24 cellular contexts compared by ENCODE assay signal in genomic region chr10:80952436-80952835, GRCh38.
"Had no signal": no experiment of that assay in that cellular context is flagged by ENCODE, and none has a peak within 500 bp of the region (broad histone marks: within the 10 kb centered on the region; RNA-seq: fewer than 3 reads in every experiment).

No MANE protein-coding gene starts in this region.

- ATAC-seq: Right ventricle myocardium inferior, SK-N-SH treated with all-trans-retinoic acid at 6 μM for 48 hours had no signal

- DNase-seq: KBM-7, MG63, NCI-H1092, NCI-H1105 treated with DMSO at 0.1 percent for 48 hours, NCI-H1417 treated with DMSO at 0.1 percent for 48 hours, NCI-H146, NCI-H1694 treated with DMSO at 0.1 percent for 48 hours, NCI-H1930, NCI-H2081, NCI-H2171, NCI-H226, NCI-H446, NCI-H510A, NCI-H524 treated with DMSO at 0.1 percent for 48 hours, NCI-H69, NCI-H774, OCI-M1, PC-9, Peyer's patch, SHP77 treated with DMSO at 0.1 percent for 48 hours, SJCRH30 had no signal

- H3K4me1 ChIP-seq: Peyer's patch, SJCRH30 had no signal

- H3K4me2 ChIP-seq: PC-9 had no signal

- H3K36me3 ChIP-seq: MG63, Peyer's patch, SJCRH30 had no signal

- H2AFZ ChIP-seq: PC-9 had no signal

- H3K4me1 Mint-ChIP-seq: IgD-negative memory B cell had no signal

- H3K27ac Mint-ChIP-seq: IgD-negative memory B cell had no signal

- H3K27me3 Mint-ChIP-seq: IgD-negative memory B cell had no signal

- H3K9me3 ChIP-seq: MG63, Peyer's patch, SJCRH30 had no signal

- H3K4me3 Mint-ChIP-seq: IgD-negative memory B cell had no signal

- H3K27ac ChIP-seq: PC-9, Peyer's patch, SJCRH30 had no signal

- H3K36me3 Mint-ChIP-seq: IgD-negative memory B cell had no signal

- H3K4me3 ChIP-seq: MG63, PC-9, Peyer's patch, SJCRH30 had no signal

- H3K27me3 ChIP-seq: MG63, Peyer's patch, SJCRH30 had no signal
